11 cellular contexts compared by ENCODE assay signal in the genomic region with DNA sequence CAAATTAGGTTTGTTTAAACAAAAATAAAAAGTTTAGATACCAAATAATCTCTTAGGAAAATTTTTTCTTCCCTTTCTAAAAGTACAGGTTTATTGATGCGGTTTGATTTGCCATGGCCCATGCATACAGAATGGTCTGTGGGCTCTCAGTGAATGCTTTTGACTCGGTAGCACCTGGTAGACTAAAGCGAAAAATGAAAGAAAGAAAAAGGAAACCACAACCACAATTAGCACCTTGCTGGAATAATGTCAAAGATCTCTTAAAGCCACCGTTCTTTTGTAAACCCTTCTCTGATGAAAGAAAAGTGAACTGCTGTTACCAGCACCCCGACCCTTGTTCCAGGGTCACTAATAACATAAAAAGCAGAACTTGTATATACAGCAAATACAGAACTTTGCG.
DNase-seq lines count a peak whose midpoint lies in the region; ATAC-seq and TF ChIP-seq lines count a peak whose summit lies in the region.
"Had no signal": no experiment of that assay in that cellular context is flagged by ENCODE, and none has a peak within 500 bp of the region (broad histone marks: within the 10 kb centered on the region; RNA-seq: fewer than 3 reads in every experiment).

No MANE protein-coding gene starts in this region.

- no peak for TF ChIP-seq CTCF in CD4-positive, alpha-beta T cell (IDR thresholded peaks at IDR 0.05)

- H3K9me3 ChIP-seq in CD4-positive, alpha-beta T cell (ENCODE audit: control insufficient read depth, low read length) = no peaks in the 10 kb centered on the region

- intact Hi-C loops in CD4-positive, alpha-beta T cell (cut with DNase I, micrococcal nuclease) = loop anchor here in 1 of 2 experiments (10.0 kb wide), 1 partner anchor 731 kb away; no protein-coding TSS in a partner anchor

- peaks cover 10% of the 10 kb centered on the region for H3K27me3 Mint-ChIP-seq in CD4-positive, alpha-beta T cell

- H3K27ac Mint-ChIP-seq in CD4-positive, alpha-beta T cell = no peak overlapping the region

- H3K27me3 ChIP-seq in CD4-positive, alpha-beta T cell (ENCODE audit: control insufficient read depth, insufficient read depth, low read length) = no peaks in the 10 kb centered on the region

- no peak overlapping the region for H3K4me3 Mint-ChIP-seq in CD4-positive, alpha-beta T cell

- no peak overlapping the region for H3K27ac ChIP-seq in CD4-positive, alpha-beta T cell (ENCODE audit: low read depth, low read length)

- H3K36me3 Mint-ChIP-seq in CD4-positive, alpha-beta T cell (ENCODE audit: low read depth) = no peaks in the 10 kb centered on the region

- POLR2A ChIA-PET in CD4-positive, alpha-beta T cell (lab: Charles Lee) = no interaction called here

- peak; percentile 95 for ATAC-seq in GM19035 (IDR thresholded peaks at IDR 0.05; ENCODE audit: unreplicated experiment)
- peak; percentile 96 for ATAC-seq in HG02588 (IDR thresholded peaks at IDR 0.05; ENCODE audit: unreplicated experiment)
- ATAC-seq in HG03378 (IDR thresholded peaks at IDR 0.05; ENCODE audit: unreplicated experiment) = peak; percentile 96
- no peak for ATAC-seq in esophagus mucosa
- ATAC-seq in CD4-positive, alpha-beta T cell (ENCODE audit: poor library complexity) = no peak

- CTCF ChIA-PET in CD4-positive, alpha-beta T cell (lab: Charles Lee) = no interaction called here

- DNase-seq in DMS79 (lab: John Stamatoyannopoulos, UW) (peak; percentile 79), hypothalamus (lab: John Stamatoyannopoulos, UW) (no peak), COR-L47 (lab: John Stamatoyannopoulos, UW) (no peak)
- no peak for DNase-seq in CD4-positive, alpha-beta T cell
- DNase-seq: activated CD8-positive, alpha-beta memory T cell treated with anti-CD3 and anti-CD28 coated beads, Interleukin-2, amount 50 U/mL, for 4 hours; erythroblast; NCI-H446 had no signal

- H3K4me1 Mint-ChIP-seq in CD4-positive, alpha-beta T cell (ENCODE audit: low read depth) = peaks cover 7% of the 10 kb centered on the region

- H3K9me3 Mint-ChIP-seq in CD4-positive, alpha-beta T cell = no peaks in the 10 kb centered on the region

Comparison
In these comparisons a context has a peak if more than half of its experiments do, and no peak if none do; other contexts are left out.
1. ATAC-seq: peak in GM19035 (single experiment), HG02588 (single experiment) and HG03378 (single experiment); none in esophagus mucosa (single experiment) and CD4-positive, alpha-beta T cell (single experiment).